Comparison of ENCODE assay signal across 1 cellular context in the genomic region with DNA sequence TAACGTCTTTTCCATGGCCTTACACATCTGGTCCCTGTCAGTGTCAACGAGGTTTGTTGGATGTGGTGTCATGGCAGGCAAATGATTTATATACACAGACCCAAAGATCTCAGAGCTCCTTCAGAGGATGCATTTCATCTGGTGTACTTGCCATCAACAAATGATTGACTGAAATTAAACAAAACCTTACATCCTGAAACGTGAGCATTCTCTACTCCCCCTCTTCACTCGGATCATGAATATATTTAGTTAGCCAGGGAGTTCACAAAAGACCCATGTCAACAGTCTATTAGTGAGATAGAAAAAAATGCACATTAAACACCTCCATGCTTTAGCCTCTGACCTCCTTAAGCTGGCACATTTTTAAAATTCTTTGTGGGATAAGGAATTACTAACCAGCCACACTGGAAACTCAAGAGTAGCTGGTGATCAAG.
TF ChIP-seq lines count a peak whose summit lies in the region.

No MANE protein-coding gene starts in this region.

TF ChIP-seq in IMR-90, 13 proteins besides CTCF, POLR2A, EP300 and RAD21 (continued from another document):
- TF ChIP-seq, protein P1, sequence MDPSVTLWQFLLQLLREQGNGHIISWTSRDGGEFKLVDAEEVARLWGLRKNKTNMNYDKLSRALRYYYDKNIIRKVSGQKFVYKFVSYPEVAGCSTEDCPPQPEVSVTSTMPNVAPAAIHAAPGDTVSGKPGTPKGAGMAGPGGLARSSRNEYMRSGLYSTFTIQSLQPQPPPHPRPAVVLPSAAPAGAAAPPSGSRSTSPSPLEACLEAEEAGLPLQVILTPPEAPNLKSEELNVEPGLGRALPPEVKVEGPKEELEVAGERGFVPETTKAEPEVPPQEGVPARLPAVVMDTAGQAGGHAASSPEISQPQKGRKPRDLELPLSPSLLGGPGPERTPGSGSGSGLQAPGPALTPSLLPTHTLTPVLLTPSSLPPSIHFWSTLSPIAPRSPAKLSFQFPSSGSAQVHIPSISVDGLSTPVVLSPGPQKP (IDR thresholded peaks at IDR 0.05; ENCODE audit: borderline replicate concordance, low read depth, low read length): no peak
- peak; percentile 33; the same call in 1 of the 2 replicates for TF ChIP-seq BHLHE40 (IDR thresholded peaks at IDR 0.05; ENCODE audit: low read depth, low read length)
- no peak for TF ChIP-seq SMC3 (IDR thresholded peaks at IDR 0.05; ENCODE audit: low read depth, low read length)
